ENCODE assay signal across 8 cellular contexts in genomic region chr14:56491299-56492285, GRCh38.
DNase-seq lines count a peak whose midpoint lies in the region; ATAC-seq and TF ChIP-seq lines count a peak whose summit lies in the region.

No MANE protein-coding gene starts in this region.

- H3K4me3 ChIP-seq in Karpas-422 (ENCODE audit: low read length) (no peak overlapping the region), PC-9 (no peak overlapping the region; the same call in 1 of the 2 replicates)

- no peaks in the 10 kb centered on the region for H3K27me3 ChIP-seq in Karpas-422 (ENCODE audit: low read length)
- no peaks in the 10 kb centered on the region for H3K27me3 ChIP-seq in PC-9 (ENCODE audit: insufficient read depth, low read depth)

- peak; percentile 41 for DNase-seq in Calu3
- DNase-seq in Karpas-422 = peak; percentile 88
- DNase-seq in PC-9 = peak; percentile 27 to 38
- peak; percentile 79 for DNase-seq in astrocyte of the hippocampus (ENCODE audit: low read depth, low spot score)
- peak; percentile 78 for DNase-seq in iPS-NIHi7 (ENCODE audit: extremely low spot score)
- DNase-seq in stimulated activated CD4-positive, alpha-beta T cell treated with anti-CD3 and anti-CD28 coated beads, TNF-alpha, amount 100 ng/mL, for 48 hours (ENCODE audit: low read depth in 3 of 3) = peak in 2 of 3 donors; percentile 6 to 17

- H3K36me3 ChIP-seq in Karpas-422 (ENCODE audit: insufficient read depth, low read length) = no peaks in the 10 kb centered on the region
- no peaks in the 10 kb centered on the region for H3K36me3 ChIP-seq in PC-9 (ENCODE audit: low read depth)

- H3K9me3 Mint-ChIP-seq in Calu3 (ENCODE audit: low read depth, unreplicated experiment) = no peaks in the 10 kb centered on the region

- H3K4me1 ChIP-seq in Karpas-422 (ENCODE audit: low read length) (0 out of 2 replicates have a peak, but pooled peaks cover 3% of the 10 kb centered on the region), PC-9 (replicated peaks; ENCODE audit: insufficient read depth) (no peaks in the 10 kb centered on the region)

- H3K27ac ChIP-seq in Karpas-422 (ENCODE audit: low read length) = no peak overlapping the region
- no peak overlapping the region for H3K27ac ChIP-seq in PC-9

- no peaks in the 10 kb centered on the region for H3K9me3 ChIP-seq in Karpas-422 (ENCODE audit: low read length)
- H3K9me3 ChIP-seq in PC-9 (ENCODE audit: insufficient read depth, low read depth) = no peaks in the 10 kb centered on the region

- H2AFZ ChIP-seq in Karpas-422 (ENCODE audit: low read length) (no peak overlapping the region), PC-9 (no peak overlapping the region)

- H3K27ac Mint-ChIP-seq in Calu3 (ENCODE audit: unreplicated experiment) = no peak overlapping the region

- POLR2A ChIA-PET in PC-9 (lab: Charles Lee; ENCODE audit: unreplicated experiment) = no interaction called here

- ATAC-seq in GM21390 (IDR thresholded peaks at IDR 0.05; ENCODE audit: unreplicated experiment) (peak; percentile 77), HG03442 (IDR thresholded peaks at IDR 0.05; ENCODE audit: unreplicated experiment) (no peak)

- BruUV-seq in Calu3 (replicated peaks; lab: Mats Ljungman, UMichigan) (no TSS peak), PC-9 (replicated peaks; lab: Mats Ljungman, UMichigan) (no TSS peak)

- no peaks in the 10 kb centered on the region for H4K20me1 ChIP-seq in Karpas-422 (ENCODE audit: insufficient read depth, low read depth, low read length)
- no peaks in the 10 kb centered on the region for H4K20me1 ChIP-seq in PC-9 (ENCODE audit: insufficient read depth)

- CTCF ChIA-PET in Calu3 (lab: Charles Lee) (interaction anchor here (1.4 kb wide), 1 partner anchor 10 kb away, joined by 5 read pairs; no protein-coding TSS in a partner anchor), PC-9 (lab: Charles Lee) (interaction anchor here (0.6 kb wide), 1 partner anchor 147 kb away, joined by 3 read pairs; no protein-coding TSS in a partner anchor)

- H3K79me2 ChIP-seq in Karpas-422 (ENCODE audit: low read length) (no peaks in the 10 kb centered on the region), PC-9 (ENCODE audit: low read depth) (no peaks in the 10 kb centered on the region)

- H3K9me2 ChIP-seq in Karpas-422 (replicated peaks; ENCODE audit: insufficient read depth, low read length) (no peaks in the 10 kb centered on the region), PC-9 (ENCODE audit: insufficient read depth) (no peaks in the 10 kb centered on the region)

- peak; percentile 66 for TF ChIP-seq CTCF in Calu3 (IDR thresholded peaks at IDR 0.05; ENCODE audit: unreplicated experiment)
- peak; percentile 78 for TF ChIP-seq CTCF in PC-9 (conservative IDR thresholded peaks at IDR 0.05)

- no peak overlapping the region for H3K4me3 Mint-ChIP-seq in Calu3 (ENCODE audit: low read depth, unreplicated experiment)

- no peaks in the 10 kb centered on the region for H3F3A ChIP-seq in PC-9 (ENCODE audit: insufficient read depth, low read depth)

- no peaks in the 10 kb centered on the region for H3K4me1 Mint-ChIP-seq in Calu3 (ENCODE audit: low read depth, unreplicated experiment)

- no peaks in the 10 kb centered on the region for H3K36me3 Mint-ChIP-seq in Calu3 (ENCODE audit: insufficient read depth, unreplicated experiment)

- no peak overlapping the region for H3K4me2 ChIP-seq in Karpas-422 (ENCODE audit: low read depth, low read length, poor library complexity, severe bottlenecking)
- H3K4me2 ChIP-seq in PC-9 = peak overlapping the region; percentile 58

- peaks cover 65% of the 10 kb centered on the region for H3K27me3 Mint-ChIP-seq in Calu3 (ENCODE audit: unreplicated experiment)

- H3K9ac ChIP-seq in Karpas-422 (ENCODE audit: low read length) = no peak overlapping the region

- intact Hi-C loops in Calu3 (cut with micrococcal nuclease; ENCODE audit: unreplicated experiment) (loop anchor here (2.0 to 5.0 kb wide), 5 partner anchors 169 to 886 kb away; no protein-coding TSS in a partner anchor), PC-9 (cut with micrococcal nuclease; ENCODE audit: unreplicated experiment) (loop anchor here (1.0 to 10.0 kb wide), 3 partner anchors 826 to 1583 kb away; no protein-coding TSS in a partner anchor)

Comparison
In these comparisons a context has a peak if more than half of its experiments do, and no peak if none do; other contexts are left out.
1. DNase-seq: peak in every context shown above with its lines; median percentile 88 in Karpas-422; 79 in astrocyte of the hippocampus; 78 in iPS-NIHi7; 41 in Calu3; 32 in PC-9; 12 in stimulated activated CD4-positive, alpha-beta T cell treated with anti-CD3 and anti-CD28 coated beads, TNF-alpha, amount 100 ng/mL, for 48 hours.